1 cellular context compared by ENCODE assay signal in genomic region chr20:51022227-51022802, GRCh38.
TF ChIP-seq lines count a peak whose summit lies in the region.

No MANE protein-coding gene starts in this region.

TF ChIP-seq in K562, 482 proteins besides CTCF, POLR2A, EP300 and RAD21 (continued from another document and continues in another):
- TF ChIP-seq CREB3 (tag; conservative IDR thresholded peaks at IDR 0.05; ENCODE audit: low read depth) (no peak), MGA (IDR thresholded peaks at IDR 0.05) (peak; percentile 30; the same call in 1 of the 2 replicates), SFPQ (IDR thresholded peaks at IDR 0.05; ENCODE audit: low read depth, low read length) (no peak), ZNF184 (CRISPR knock-in tag; IDR thresholded peaks at IDR 0.05) (no peak), ZSCAN29 (IDR thresholded peaks at IDR 0.05) (no peak), ZKSCAN8 (CRISPR knock-in tag; IDR thresholded peaks at IDR 0.05) (peak; percentile 91), IRF1 (CRISPR knock-in tag; IDR thresholded peaks at IDR 0.05; ENCODE audit: borderline replicate concordance) (no peak), STAT5B (CRISPR knock-in tag; IDR thresholded peaks at IDR 0.05) (no peak), ZNF512 (tag; IDR thresholded peaks at IDR 0.05) (no peak), HDAC2 (IDR thresholded peaks at IDR 0.05) (no peak), ZNF140 (CRISPR knock-in tag; IDR thresholded peaks at IDR 0.05) (no peak), MBD1 (CRISPR knock-in tag; IDR thresholded peaks at IDR 0.05) (peak; percentile 89), ZKSCAN1 (IDR thresholded peaks at IDR 0.05; ENCODE audit: low read depth, low read length) (peak; percentile 82), SREBF2 (CRISPR knock-in tag; IDR thresholded peaks at IDR 0.05) (no peak), EZH2 (IDR thresholded peaks at IDR 0.05; ENCODE audit: borderline replicate concordance, low read depth, low read length) (no peak), CHD7 (IDR thresholded peaks at IDR 0.05; ENCODE audit: low read depth, low read length) (no peak)
